In genomic region chr20:43235998-43236397, GRCh38 we compare ENCODE assay signal across 31 cellular contexts. TPM values are rescaled to one million over a fixed set of nuclear protein-coding genes. Genes with fewer than 3 reads are reported as not detected.
A peak's percentile ranks its signal among the peaks of the same experiment; 100 is the strongest.
DNase-seq lines count a peak whose midpoint lies in the region; ATAC-seq, FAIRE-seq and TF ChIP-seq lines count a peak whose summit lies in the region.
"Had no signal": no experiment of that assay in that cellular context is flagged by ENCODE, and none has a peak within 500 bp of the region (broad histone marks: within the 10 kb centered on the region; RNA-seq: fewer than 3 reads in every experiment).

No MANE protein-coding gene starts in this region.

- H3K27ac ChIP-seq in HepG2 (ENCODE audit: extremely low read length, insufficient read depth, low read length): no peak overlapping the region
- no peak overlapping the region for H3K27ac ChIP-seq in right lobe of liver
- no peak overlapping the region for H3K27ac ChIP-seq in K562 (ENCODE audit: extremely low read depth, low read depth, low read length)
- H3K27ac ChIP-seq: 22Rv1, BLaER1 had no signal

- BruUV-seq in HepG2 (replicated peaks; lab: Mats Ljungman, UMichigan) (no TSS peak), K562 (replicated peaks; lab: Mats Ljungman, UMichigan) (no TSS peak)

- no peaks in the 10 kb centered on the region for H3K4me1 Mint-ChIP-seq in neural crest cell
- H3K4me1 Mint-ChIP-seq in activated CD4-positive, alpha-beta T cell treated with anti-CD3 and anti-CD28 coated beads for 36 hours: no peaks in the 10 kb centered on the region
- H3K4me1 Mint-ChIP-seq: CD14-positive monocyte; CD4-positive, alpha-beta memory T cell; CD4-positive, CD25-positive, alpha-beta regulatory T cell; CD8-positive, alpha-beta memory T cell had no signal

- CTCF ChIA-PET in HepG2 (lab: Yijun Ruan, JAX; ENCODE audit: low intra/inter-chr PET ratio, low total read pairs): no interaction called here
- CTCF ChIA-PET in K562 (lab: Yijun Ruan, JAX; ENCODE audit: low intra/inter-chr PET ratio): no interaction called here
- CTCF ChIA-PET in activated CD4-positive, alpha-beta T cell treated with anti-CD3 and anti-CD28 coated beads for 36 hours (lab: Charles Lee): no interaction called here

- no peaks in the 10 kb centered on the region for H3K9me1 ChIP-seq in K562 (ENCODE audit: control insufficient read depth, insufficient read depth, low read length)

- ATAC-seq in HepG2 (no peak), right lobe of liver (no peak), K562 (no peak), HG02973 (IDR thresholded peaks at IDR 0.05; ENCODE audit: unreplicated experiment) (no peak)
- ATAC-seq in activated CD4-positive, alpha-beta T cell treated with anti-CD3 and anti-CD28 coated beads for 36 hours: no peak
- ATAC-seq: GM12878 had no signal

- H3K27me3 ChIP-seq in HepG2 (ENCODE audit: control insufficient read depth in 1 of 2, insufficient read depth in 2 of 2, low read length in 2 of 2): 0 out of 5 replicates have a peak, but pooled peaks cover 0 to 7% of the 10 kb centered on the region in 2 experiments
- H3K27me3 ChIP-seq in right lobe of liver: no peaks in the 10 kb centered on the region
- no peaks in the 10 kb centered on the region; a peak in 1 of 5 replicates for H3K27me3 ChIP-seq in K562 (ENCODE audit: control insufficient read depth in 2 of 2, insufficient read depth in 2 of 2, low read length in 2 of 2)
- H3K27me3 ChIP-seq: BE2C, BLaER1 had no signal

- no peaks in the 10 kb centered on the region for H3K9me3 Mint-ChIP-seq in neural crest cell
- H3K9me3 Mint-ChIP-seq in activated CD4-positive, alpha-beta T cell treated with anti-CD3 and anti-CD28 coated beads for 36 hours (ENCODE audit: low read depth): no peaks in the 10 kb centered on the region

- intact Hi-C loops in HepG2 (cut with micrococcal nuclease; ENCODE audit: unreplicated experiment): no loop called here
- intact Hi-C loops in right lobe of liver (cut with DNase I): no loop called here
- intact Hi-C loops in K562 (cut with micrococcal nuclease): no loop called here
- intact Hi-C loops in activated CD4-positive, alpha-beta T cell treated with anti-CD3 and anti-CD28 coated beads for 36 hours (cut with DNase I, micrococcal nuclease): no loop called here

- H3K79me2 ChIP-seq in HepG2 (ENCODE audit: insufficient read depth, low read length) (no peaks in the 10 kb centered on the region), K562 (ENCODE audit: control insufficient read depth, insufficient read depth, low read length) (no peaks in the 10 kb centered on the region)

- H3K4me3 Mint-ChIP-seq in neural crest cell: no peak overlapping the region
- no peak overlapping the region for H3K4me3 Mint-ChIP-seq in activated CD4-positive, alpha-beta T cell treated with anti-CD3 and anti-CD28 coated beads for 36 hours
- H3K4me3 Mint-ChIP-seq: CD14-positive monocyte; CD4-positive, alpha-beta memory T cell; CD4-positive, CD25-positive, alpha-beta regulatory T cell; CD8-positive, alpha-beta memory T cell had no signal

- POLR2A ChIA-PET in HepG2 (lab: Yijun Ruan, JAX): no interaction called here
- POLR2A ChIA-PET in K562 (lab: Yijun Ruan, JAX): no interaction called here
- POLR2A ChIA-PET in activated CD4-positive, alpha-beta T cell treated with anti-CD3 and anti-CD28 coated beads for 36 hours (lab: Charles Lee): no interaction called here

- TF ChIP-seq RAD21 in HepG2 (CRISPR knock-in tag; IDR thresholded peaks at IDR 0.05) (no peak), K562 (CRISPR knock-in tag; conservative IDR thresholded peaks at IDR 0.05 in 1 of 2, IDR thresholded peaks at IDR 0.05 in 1 of 2) (no peak)

- no peak for TF ChIP-seq EP300 in HepG2 (IDR thresholded peaks at IDR 0.05; ENCODE audit: low read depth in 2 of 2, low read length in 2 of 2)
- TF ChIP-seq EP300 in HepG2 (CRISPR knock-in tag; IDR thresholded peaks at IDR 0.05; ENCODE audit: borderline replicate concordance): no peak
- no peak for TF ChIP-seq EP300 in K562 (IDR thresholded peaks at IDR 0.05; ENCODE audit: low read length)

- peak overlapping the region; percentile 75 for H3K27ac Mint-ChIP-seq in neural crest cell (ENCODE audit: unreplicated experiment)
- H3K27ac Mint-ChIP-seq in activated CD4-positive, alpha-beta T cell treated with anti-CD3 and anti-CD28 coated beads for 36 hours: no peak overlapping the region
- H3K27ac Mint-ChIP-seq: CD14-positive monocyte; CD4-positive, alpha-beta memory T cell; CD4-positive, CD25-positive, alpha-beta regulatory T cell; CD8-positive, alpha-beta memory T cell had no signal

- peaks cover 50% of the 10 kb centered on the region for H3K27me3 Mint-ChIP-seq in neural crest cell (ENCODE audit: low read depth)
- H3K27me3 Mint-ChIP-seq in activated CD4-positive, alpha-beta T cell treated with anti-CD3 and anti-CD28 coated beads for 36 hours: no peaks in the 10 kb centered on the region

- in situ Hi-C loops in HepG2 (cut with HindIII; ENCODE audit: extremely low pct_ligation_motif_present, low pct_unique_long_range_greater_than_20kb) (no loop called here), K562 (cut with MboI) (no loop called here)

- H3K9ac ChIP-seq in HepG2 (ENCODE audit: insufficient read depth, low read depth, low read length): no peak overlapping the region
- H3K9ac ChIP-seq in K562 (ENCODE audit: insufficient read depth in 1 of 2, low read depth in 2 of 2, low read length in 2 of 2): no peak overlapping the region
- H3K9ac ChIP-seq: BLaER1 had no signal

- H3K36me3 ChIP-seq in HepG2 (replicated peaks in 1 of 2; ENCODE audit: control insufficient read depth in 1 of 2, insufficient read depth in 2 of 2, low read length in 2 of 2) (no peaks in the 10 kb centered on the region), right lobe of liver (no peaks in the 10 kb centered on the region), K562 (ENCODE audit: control insufficient read depth, insufficient read depth, low read length) (no peaks in the 10 kb centered on the region)
- H3K36me3 ChIP-seq: BE2C, BLaER1 had no signal

- TF ChIP-seq POLR2A in HepG2 (IDR thresholded peaks at IDR 0.05; ENCODE audit: insufficient read depth in 1 of 2, low read depth in 2 of 2, low read length in 2 of 2) (no peak), right lobe of liver (IDR thresholded peaks at IDR 0.05) (no peak), K562 (conservative IDR thresholded peaks at IDR 0.05) (no peak)

- H3K4me2 ChIP-seq in HepG2 (ENCODE audit: low read depth, low read length) (no peak overlapping the region), K562 (ENCODE audit: insufficient read depth, low read length) (no peak overlapping the region)

- FAIRE-seq in HepG2 (lab: Jason Lieb, UNC) (no peak), K562 (lab: Jason Lieb, UNC) (no peak)
- FAIRE-seq: GM12878, GM12892, GM18507 had no signal

- H3K4me3 ChIP-seq in HepG2 (replicated peaks in 1 of 3; ENCODE audit: insufficient read depth in 1 of 3, low read depth in 2 of 3, low read length in 3 of 3): no peak overlapping the region
- H3K4me3 ChIP-seq in right lobe of liver: no peak overlapping the region
- H3K4me3 ChIP-seq in K562: no peak overlapping the region
- H3K4me3 ChIP-seq: BLaER1, GM12878 had no signal

- H3K36me3 Mint-ChIP-seq in neural crest cell (ENCODE audit: low read depth): no peaks in the 10 kb centered on the region
- H3K36me3 Mint-ChIP-seq in activated CD4-positive, alpha-beta T cell treated with anti-CD3 and anti-CD28 coated beads for 36 hours (ENCODE audit: low read depth): no peaks in the 10 kb centered on the region
- H3K36me3 Mint-ChIP-seq: CD14-positive monocyte; CD4-positive, alpha-beta memory T cell; CD4-positive, CD25-positive, alpha-beta regulatory T cell; CD8-positive, alpha-beta memory T cell had no signal

- no peak for TF ChIP-seq CTCF in HepG2 (CRISPR knock-in tag; IDR thresholded peaks at IDR 0.05)
- TF ChIP-seq CTCF in right lobe of liver (IDR thresholded peaks at IDR 0.05): no peak
- TF ChIP-seq CTCF in K562 (IDR thresholded peaks at IDR 0.05 in 2 of 3, conservative IDR thresholded peaks at IDR 0.05 in 1 of 3; ENCODE audit: insufficient read depth in 2 of 3, low read depth in 1 of 3, low read length in 3 of 3): no peak
- no peak for TF ChIP-seq CTCF in neural crest cell (conservative IDR thresholded peaks at IDR 0.05)

- DNase-seq in HepG2 (ENCODE audit: low spot score): no peak
- no peak for DNase-seq in right lobe of liver
- no peak for DNase-seq in K562 (ENCODE audit: extremely low read depth in 1 of 4, low spot score in 3 of 4)
- DNase-seq in neural crest cell (ENCODE audit: low read depth, low spot score): no peak
- DNase-seq in activated CD4-positive, alpha-beta T cell treated with anti-CD3 and anti-CD28 coated beads for 36 hours: no peak
- no peak for DNase-seq in iPS-NIHi7 (ENCODE audit: extremely low spot score)
- DNase-seq: ACHN; BE2C; C1 segment of cervical spinal cord; CD4-positive, alpha-beta memory T cell; CD4-positive, CD25-positive, alpha-beta regulatory T cell; CD8-positive, alpha-beta memory T cell; COR-L47; DMS 273 treated with DMSO at 0.1 percent for 48 hours; DMS153; DMS53; DMS79; DND-41; EL; GDM1 had no signal

- no peaks in the 10 kb centered on the region for H4K20me1 ChIP-seq in HepG2 (ENCODE audit: insufficient read depth, low read length)
- H4K20me1 ChIP-seq in K562 (replicated peaks; ENCODE audit: control insufficient read depth, insufficient read depth, low read length): no peaks in the 10 kb centered on the region
- H4K20me1 ChIP-seq: BLaER1 had no signal

- H3K9me3 ChIP-seq in HepG2 (ENCODE audit: low read length) (no peaks in the 10 kb centered on the region), right lobe of liver (no peaks in the 10 kb centered on the region), K562 (replicated peaks; ENCODE audit: control insufficient read depth, insufficient read depth, low read depth, low read length) (no peaks in the 10 kb centered on the region)
- H3K9me3 ChIP-seq: BE2C, BLaER1 had no signal

- H2AFZ ChIP-seq in HepG2 (ENCODE audit: low read length) (no peak overlapping the region), K562 (ENCODE audit: low read depth, low read length) (no peak overlapping the region)

- WGBS in HepG2 (ENCODE audit: low lambda C conversion rate): 3% methylated on average over 2 of the region's 2 CpGs
- 50% methylated on average over 2 of the region's 2 CpGs for WGBS in right lobe of liver (ENCODE audit: insufficient coverage, low coverage, low lambda C conversion rate, missing lambda C conversion rate)
- WGBS in K562 (ENCODE audit: insufficient coverage, low coverage, missing lambda C conversion rate): 0% methylated on average over 2 of the region's 2 CpGs

- H3K4me1 ChIP-seq in HepG2 (ENCODE audit: insufficient read depth, low read length) (no peaks in the 10 kb centered on the region), right lobe of liver (no peaks in the 10 kb centered on the region), K562 (replicated peaks in 1 of 2; ENCODE audit: control insufficient read depth in 2 of 2, insufficient read depth in 2 of 2, low read length in 2 of 2) (no peaks in the 10 kb centered on the region)
- H3K4me1 ChIP-seq: BE2C had no signal

RNA-seq across cellular contexts. Expression of gene PTPRT, which starts 46.3 kb away (rescaled TPM):
- 0.09 TPM in 1 of 2 replicates, not detected in the other for total RNA-seq in HepG2 (2016; rRNA removed; fragmentation: Illumina TruSeq; extraction: Trizol)
- total RNA-seq in HepG2 (2016; cell fraction: cytosol; rRNA removed; fragmentation: Illumina TruSeq; extraction: Trizol; ENCODE audit: low read depth): not detected in 2 replicates
- total RNA-seq in HepG2 (2016; cell fraction: insoluble cytoplasmic fraction; rRNA removed; fragmentation: Illumina TruSeq; extraction: Trizol): 0.09 TPM in 1 of 2 replicates, not detected in the other
- not detected in 2 replicates for total RNA-seq in HepG2 (2016; cell fraction: membrane; rRNA removed; fragmentation: Illumina TruSeq; extraction: Trizol)
- not detected in 2 replicates for total RNA-seq in HepG2 (2016; cell fraction: nucleus; rRNA removed; fragmentation: Illumina TruSeq; extraction: Trizol)
- polyA plus RNA-seq in HepG2 (2011; rRNA removed): under 0.01 TPM in 2 replicates
- polyA plus RNA-seq in HepG2 (2011; cell fraction: cytosol; rRNA removed): under 0.01 and 0.01 TPM in 2 replicates
- polyA plus RNA-seq in HepG2 (2011; cell fraction: nucleus; rRNA removed): 0.02 and 0.07 TPM in 2 replicates
- polyA plus RNA-seq in HepG2 (2012): 0.03 TPM in 1 of 2 replicates, not detected in the other
- not detected in 2 replicates for polyA plus RNA-seq in HepG2 (2016; cell fraction: cytosol; fragmentation: Illumina TruSeq; extraction: Trizol; ENCODE audit: low read depth)
- polyA plus RNA-seq in HepG2 (2016; cell fraction: insoluble cytoplasmic fraction; fragmentation: Illumina TruSeq; extraction: Trizol; ENCODE audit: low read depth): not detected in 2 replicates
- not detected in 2 replicates for polyA plus RNA-seq in HepG2 (2016; cell fraction: membrane; fragmentation: Illumina TruSeq; extraction: Trizol; ENCODE audit: low read depth)
- not detected in 2 replicates for polyA plus RNA-seq in HepG2 (2016; cell fraction: nucleus; fragmentation: Illumina TruSeq; extraction: Trizol; ENCODE audit: insufficient read depth, low read depth)
- not detected in 2 replicates for polyA minus RNA-seq in HepG2 (2011; rRNA and poly(A)+ RNA removed; ENCODE audit: low replicate concordance)
- polyA minus RNA-seq in HepG2 (2011; cell fraction: cytosol; rRNA and poly(A)+ RNA removed): not detected in 2 replicates
- 0.13 and 0.37 TPM in 2 replicates for polyA minus RNA-seq in HepG2 (2011; cell fraction: nucleus; rRNA and poly(A)+ RNA removed)
- 1 to 10 TPM in 1 of 6 experiments, under 1 TPM in 5; 0.18 to 1.0 (median 0.51) TPM for total RNA-seq in right lobe of liver
- total RNA-seq in K562 (2011; cell fraction: chromatin; rRNA removed; ENCODE audit: low replicate concordance): not detected in 2 replicates
- not detected in 2 replicates for total RNA-seq in K562 (2011; cell fraction: nucleolus; rRNA removed)
- total RNA-seq in K562 (2011; cell fraction: nucleoplasm; rRNA removed): not detected in 2 replicates
- total RNA-seq in K562 (2014; rRNA removed): not detected in 2 replicates
- not detected in 2 replicates for total RNA-seq in K562 (2014; rRNA removed; fragmentation: Illumina TruSeq; extraction: Trizol)
- total RNA-seq in K562 (2015; rRNA removed; fragmentation: Illumina TruSeq; extraction: Trizol): not detected in 2 replicates
- not detected in 2 replicates for total RNA-seq in K562 (2021)
- not detected in 2 replicates for polyA plus RNA-seq in K562 (2011; rRNA removed)
- not detected in 2 replicates for polyA plus RNA-seq in K562 (2011; cell fraction: cytosol; rRNA removed)
- not detected in 2 replicates for polyA plus RNA-seq in K562 (2011; cell fraction: nucleus; rRNA removed)
- not detected in 2 replicates for polyA plus RNA-seq in K562 (2012)
- polyA plus RNA-seq in K562 (2014; fragmentation: Illumina TruSeq; extraction: Trizol): not detected in 2 replicates
- polyA plus RNA-seq in K562 (2014; fragmentation: Nextera tagmentation; extraction: Ambion mirVana): not detected
- polyA plus RNA-seq in K562 (2014; rRNA removed): not detected in 2 replicates
- not detected in 2 replicates for polyA minus RNA-seq in K562 (2011; rRNA and poly(A)+ RNA removed)
- polyA minus RNA-seq in K562 (2011; cell fraction: cytosol; rRNA and poly(A)+ RNA removed): not detected in 2 replicates
- not detected in 2 replicates for polyA minus RNA-seq in K562 (2011; cell fraction: nucleus; rRNA and poly(A)+ RNA removed)
- total RNA-seq in neural crest cell: 0.34 and 0.56 TPM in 2 replicates
- not detected for total RNA-seq in activated CD4-positive, alpha-beta T cell treated with anti-CD3 and anti-CD28 coated beads for 36 hours
- total RNA-seq: A172; A673; CD4-positive, alpha-beta memory T cell; CD4-positive, CD25-positive, alpha-beta regulatory T cell; CD8-positive, alpha-beta memory T cell; Daoy; GM12878 had no signal
- polyA plus RNA-seq: AG04450; CD14-positive monocyte; CD4-positive, alpha-beta memory T cell; CD4-positive, CD25-positive, alpha-beta regulatory T cell; CD8-positive, alpha-beta memory T cell; GM12878 had no signal

Comparison
In these comparisons a context has a peak if more than half of its experiments do, and no peak if none do; other contexts are left out.
1. Of the 241 proteins assayed by ChIP-seq in both HepG2 and K562: peak only in HepG2: none; only in K562: MAFG; in both: MAFF and MAFK; in neither: 238.